16 cellular contexts compared by ENCODE assay signal in the genomic region with DNA sequence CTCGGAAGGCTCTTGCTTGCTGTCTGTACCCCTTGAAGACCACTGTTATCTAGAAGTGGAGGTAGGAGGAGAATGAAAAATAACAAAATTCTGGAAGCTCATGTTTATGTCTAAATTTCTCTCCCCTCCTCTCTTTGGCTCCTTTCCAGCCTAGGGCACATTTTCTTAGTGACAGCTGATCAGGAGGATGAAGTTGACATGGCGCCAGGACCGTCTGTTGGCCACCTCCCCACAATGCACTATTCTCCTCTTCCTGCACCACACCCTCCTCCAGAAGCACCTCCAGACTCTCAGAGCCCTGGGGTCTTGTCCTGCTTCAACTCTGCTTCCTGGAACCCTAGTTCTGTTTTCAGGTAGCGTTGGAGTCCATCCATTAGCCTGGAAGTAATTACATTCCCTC. TPM values are rescaled to one million over a fixed set of nuclear protein-coding genes. Genes with fewer than 3 reads are reported as not detected.
DNase-seq lines count a peak whose midpoint lies in the region; ATAC-seq and TF ChIP-seq lines count a peak whose summit lies in the region.
"Had no signal": no experiment of that assay in that cellular context is flagged by ENCODE, and none has a peak within 500 bp of the region (broad histone marks: within the 10 kb centered on the region; RNA-seq: fewer than 3 reads in every experiment).

No MANE protein-coding gene starts in this region.

- peaks cover under 1% of the 10 kb centered on the region for H3K9me3 Mint-ChIP-seq in activated CD4-positive, alpha-beta T cell treated with anti-CD3 and anti-CD28 coated beads, Interleukin-2, amount 10 ng/mL, durations not matched to agents 24 days and 14 days

- no peaks in the 10 kb centered on the region for H3K27me3 ChIP-seq in Karpas-422 (ENCODE audit: low read length)
- no peaks in the 10 kb centered on the region for H3K27me3 ChIP-seq in WERI-Rb-1 (ENCODE audit: insufficient read depth, low read depth, severe bottlenecking)

- no peak for TF ChIP-seq CTCF in WERI-Rb-1 (IDR thresholded peaks at IDR 0.05; ENCODE audit: low read depth, low read length)

- peak; percentile 35 to 36 for DNase-seq in NCI-H524 (lab: John Stamatoyannopoulos, UW)
- no peak for DNase-seq in NCI-H524 treated with DMSO at 0.1 percent for 48 hours (lab: John Stamatoyannopoulos, UW)
- peak; percentile 79 for DNase-seq in G401 (ENCODE audit: low spot score)
- DNase-seq in Karpas-422: no peak
- no peak for DNase-seq in WERI-Rb-1
- no peak for DNase-seq in activated CD4-positive, alpha-beta T cell treated with anti-CD3 and anti-CD28 coated beads, Interleukin-2, amount 10 ng/mL, durations not matched to agents 24 days and 14 days
- DNase-seq: Calu3; CD4-positive, alpha-beta memory T cell; COR-L47; EL; GF-D8; H9 had no signal

- in situ Hi-C loops in G401 (cut with HindIII; ENCODE audit: low sequenced_read_pairs): no loop called here

- peaks cover 3% of the 10 kb centered on the region; the same call in 1 of the 2 replicates for H3K9me3 ChIP-seq in Karpas-422 (ENCODE audit: low read length)
- H3K9me3 ChIP-seq in WERI-Rb-1 (ENCODE audit: severe bottlenecking): peaks cover 11% of the 10 kb centered on the region

- no peak overlapping the region for H3K4me3 ChIP-seq in Karpas-422 (ENCODE audit: low read length)
- no peak overlapping the region for H3K4me3 ChIP-seq in WERI-Rb-1 (ENCODE audit: low read depth, low read length)
- H3K4me3 ChIP-seq: GM23338 had no signal

- intact Hi-C loops in activated CD4-positive, alpha-beta T cell treated with anti-CD3 and anti-CD28 coated beads, Interleukin-2, amount 10 ng/mL, durations not matched to agents 24 days and 14 days (cut with micrococcal nuclease): no loop called here

- no peak overlapping the region for H3K4me3 Mint-ChIP-seq in activated CD4-positive, alpha-beta T cell treated with anti-CD3 and anti-CD28 coated beads, Interleukin-2, amount 10 ng/mL, durations not matched to agents 24 days and 14 days
- H3K4me3 Mint-ChIP-seq: CD4-positive, alpha-beta memory T cell; GM23338 had no signal

- H3K36me3 ChIP-seq in Karpas-422 (ENCODE audit: insufficient read depth, low read length) (no peaks in the 10 kb centered on the region), WERI-Rb-1 (no peaks in the 10 kb centered on the region)

- no peaks in the 10 kb centered on the region for H3K9me2 ChIP-seq in Karpas-422 (replicated peaks; ENCODE audit: insufficient read depth, low read length)

- peak overlapping the region; percentile 72 for H3K4me2 ChIP-seq in Karpas-422 (ENCODE audit: low read depth, low read length, poor library complexity, severe bottlenecking)
- H3K4me2 ChIP-seq: GM23338 had no signal

- peaks cover 2% of the 10 kb centered on the region for H3K27me3 Mint-ChIP-seq in activated CD4-positive, alpha-beta T cell treated with anti-CD3 and anti-CD28 coated beads, Interleukin-2, amount 10 ng/mL, durations not matched to agents 24 days and 14 days
- H3K27me3 Mint-ChIP-seq: CD4-positive, alpha-beta memory T cell had no signal

- no peaks in the 10 kb centered on the region for H3K79me2 ChIP-seq in Karpas-422 (ENCODE audit: low read length)

- peaks cover 80% of the 10 kb centered on the region for H3K4me1 ChIP-seq in Karpas-422 (ENCODE audit: low read length)

- peaks cover 2% of the 10 kb centered on the region for H3K36me3 Mint-ChIP-seq in activated CD4-positive, alpha-beta T cell treated with anti-CD3 and anti-CD28 coated beads, Interleukin-2, amount 10 ng/mL, durations not matched to agents 24 days and 14 days (ENCODE audit: low read depth)
- H3K36me3 Mint-ChIP-seq: CD4-positive, alpha-beta memory T cell had no signal

- H4K20me1 ChIP-seq in Karpas-422 (ENCODE audit: insufficient read depth, low read depth, low read length): no peaks in the 10 kb centered on the region

- peaks cover 14% of the 10 kb centered on the region for H3K4me1 Mint-ChIP-seq in activated CD4-positive, alpha-beta T cell treated with anti-CD3 and anti-CD28 coated beads, Interleukin-2, amount 10 ng/mL, durations not matched to agents 24 days and 14 days
- H3K4me1 Mint-ChIP-seq: GM23338 had no signal

- no peak overlapping the region for H2AFZ ChIP-seq in Karpas-422 (ENCODE audit: low read length)
- H2AFZ ChIP-seq: GM23338 had no signal

- H3K27ac ChIP-seq in Karpas-422 (ENCODE audit: low read length) (peak overlapping the region; percentile 100), WERI-Rb-1 (peak overlapping the region; percentile 88)

- H3K27ac Mint-ChIP-seq in activated CD4-positive, alpha-beta T cell treated with anti-CD3 and anti-CD28 coated beads, Interleukin-2, amount 10 ng/mL, durations not matched to agents 24 days and 14 days: no peak overlapping the region
- H3K27ac Mint-ChIP-seq: GM23338, H9 had no signal

- ATAC-seq in HG02610 (IDR thresholded peaks at IDR 0.05; ENCODE audit: unreplicated experiment): no peak
- ATAC-seq in HG03139 (IDR thresholded peaks at IDR 0.05; ENCODE audit: unreplicated experiment): no peak
- ATAC-seq: GM23338, HCT116 had no signal

- H3K9ac ChIP-seq in Karpas-422 (ENCODE audit: low read length): peak overlapping the region; percentile 52; the same call in 1 of the 2 replicates

RNA-seq across cellular contexts. Expression of a gene that starts 25.5 kb away (rescaled TPM):
- 0.03 TPM in 1 of 2 replicates, not detected in the other for total RNA-seq in G401 (2014; rRNA removed; shearing (Covaris generic))
- total RNA-seq in Karpas-422 (2014; rRNA removed; shearing (Covaris generic); ENCODE audit: low replicate concordance): 20.9 and 25.3 TPM in 2 replicates
- total RNA-seq in activated CD4-positive, alpha-beta T cell treated with anti-CD3 and anti-CD28 coated beads, Interleukin-2, amount 10 ng/mL, durations not matched to agents 24 days and 14 days: 0.66 and 0.96 TPM in 2 replicates
- total RNA-seq: CD4-positive, alpha-beta memory T cell had no signal

RNA-seq across cellular contexts. Expression of a gene that starts 46.8 kb away (rescaled TPM):
- 4.1 and 8.7 TPM in 2 replicates for total RNA-seq in G401 (2014; rRNA removed; shearing (Covaris generic))
- 49.6 and 69.7 TPM in 2 replicates for total RNA-seq in Karpas-422 (2014; rRNA removed; shearing (Covaris generic); ENCODE audit: low replicate concordance)
- total RNA-seq in activated CD4-positive, alpha-beta T cell treated with anti-CD3 and anti-CD28 coated beads, Interleukin-2, amount 10 ng/mL, durations not matched to agents 24 days and 14 days: 24.6 and 26.1 TPM in 2 replicates

RNA-seq across cellular contexts. Expression of a gene that starts 53.6 kb away (rescaled TPM):
- 8.2 and 10.8 TPM in 2 replicates for total RNA-seq in G401 (2014; rRNA removed; shearing (Covaris generic))
- total RNA-seq in Karpas-422 (2014; rRNA removed; shearing (Covaris generic); ENCODE audit: low replicate concordance): 11.0 and 25.3 TPM in 2 replicates
- total RNA-seq in activated CD4-positive, alpha-beta T cell treated with anti-CD3 and anti-CD28 coated beads, Interleukin-2, amount 10 ng/mL, durations not matched to agents 24 days and 14 days: 30.0 and 32.7 TPM in 2 replicates

Comparison
In these comparisons a context has a peak if more than half of its experiments do, and no peak if none do; other contexts are left out.
1. DNase-seq: peak in NCI-H524 (2 of 2) and G401 (single experiment); none in NCI-H524 treated with DMSO at 0.1 percent for 48 hours (single experiment), Karpas-422 (single experiment), WERI-Rb-1 (single experiment) and activated CD4-positive, alpha-beta T cell treated with anti-CD3 and anti-CD28 coated beads, Interleukin-2, amount 10 ng/mL, durations not matched to agents 24 days and 14 days (single experiment).
2. RNA of a gene that starts 25.5 kb away (total RNA-seq): 20.9 to 25.3 TPM in Karpas-422; 0.66 to 0.96 TPM in activated CD4-positive, alpha-beta T cell treated with anti-CD3 and anti-CD28 coated beads, Interleukin-2, amount 10 ng/mL, durations not matched to agents 24 days and 14 days and 0.03 TPM in G401; every median in the first group is over 10 times any median in the second.